In the genomic region with DNA sequence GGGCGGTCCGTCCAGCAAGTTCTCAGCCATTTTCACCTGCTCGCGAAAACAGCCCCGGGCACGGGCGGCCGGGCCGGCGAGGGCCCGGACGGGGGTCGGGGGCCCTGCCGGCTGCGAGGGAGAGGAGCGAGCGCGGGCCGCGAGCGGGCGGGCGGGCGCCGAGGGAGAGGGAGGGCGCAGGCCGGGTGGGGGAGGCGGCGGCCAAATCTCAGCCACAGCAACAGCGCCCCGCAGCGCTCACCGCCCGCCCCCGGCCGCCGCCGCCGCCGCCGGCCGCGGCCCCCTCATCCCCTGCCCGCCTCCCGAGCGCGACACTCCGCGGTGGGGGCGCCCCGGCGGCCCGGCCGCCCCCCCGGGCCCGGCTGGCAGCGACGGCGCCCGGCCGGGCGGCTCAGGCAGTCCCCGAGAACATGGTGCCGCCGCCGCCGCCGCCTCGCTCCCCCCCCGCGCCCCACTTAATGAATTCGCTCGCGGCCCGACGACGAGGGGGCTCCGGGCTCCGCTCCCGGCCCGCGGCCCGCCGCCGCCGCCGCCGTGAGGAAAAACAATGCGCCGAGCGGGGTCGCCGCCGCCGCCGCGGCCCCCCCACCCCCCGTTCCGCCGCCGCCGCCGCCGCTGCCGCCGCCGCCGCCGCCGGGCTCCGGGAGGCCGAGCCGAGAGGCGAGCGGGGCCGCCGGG, we compare ENCODE assay signal across 8 cellular contexts.
DNase-seq lines count a peak whose midpoint lies in the region; ATAC-seq and TF ChIP-seq lines count a peak whose summit lies in the region.

No MANE protein-coding gene starts in this region.

- H3K9ac ChIP-seq in OCI-LY1 (ENCODE audit: low read length): peak overlapping the region; percentile 69

- no peaks in the 10 kb centered on the region for H3K9me2 ChIP-seq in OCI-LY1 (ENCODE audit: low read depth, low read length)

- peaks cover 7% of the 10 kb centered on the region; the same call in 1 of the 2 replicates for H3K27me3 ChIP-seq in OCI-LY1 (ENCODE audit: insufficient read depth, low read length)

- H3K9me3 ChIP-seq in OCI-LY1 (ENCODE audit: low read length): no peaks in the 10 kb centered on the region

- peaks cover 28% of the 10 kb centered on the region for H3K36me3 ChIP-seq in OCI-LY1 (ENCODE audit: insufficient read depth, low read length)

- no peak overlapping the region for H3K27ac Mint-ChIP-seq in nephron progenitor cell

- H3F3A ChIP-seq in OCI-LY1 (ENCODE audit: insufficient read depth, low read length): no peaks in the 10 kb centered on the region

- peak overlapping the region; percentile 98 for H3K4me3 Mint-ChIP-seq in nephron progenitor cell

- peak overlapping the region; percentile 93 for H3K4me2 ChIP-seq in OCI-LY1 (ENCODE audit: low read length)

- H3K27ac ChIP-seq in OCI-LY1 (ENCODE audit: low read depth, low read length, poor library complexity, severe bottlenecking) (no peak overlapping the region), substantia nigra (ENCODE audit: low read depth, low read length, poor library complexity, severe bottlenecking) (peak overlapping the region; percentile 58)

- DNase-seq in NCI-H82 (lab: John Stamatoyannopoulos, UW): peak; percentile 73
- DNase-seq in NCI-H82 treated with DMSO at 0.1 percent for 48 hours (lab: John Stamatoyannopoulos, UW; ENCODE audit: unreplicated experiment): no peak
- DNase-seq in activated T-helper 1 cell treated with Interleukin-2 at 50 U/mL for 16 hours (ENCODE audit: low read depth): peak; percentile 63
- peak; percentile 60 for DNase-seq in fibroblast of pulmonary artery (ENCODE audit: low read depth)
- peak; percentile 77 for DNase-seq in nephron progenitor cell
- peak in 43 of 49 donors; percentile 11 to 85 (median 55) for DNase-seq in substantia nigra (lab: John Stamatoyannopoulos, UW)

- H3K4me3 ChIP-seq in OCI-LY1 (ENCODE audit: low read depth, low read length, poor library complexity, severe bottlenecking) (peak overlapping the region; percentile 86), fibroblast of pulmonary artery (replicated peaks; ENCODE audit: low read depth, low read length) (peak overlapping the region; percentile 88)

- H3K4me1 Mint-ChIP-seq in nephron progenitor cell: peaks cover 54% of the 10 kb centered on the region

- H3K27me3 Mint-ChIP-seq in nephron progenitor cell (ENCODE audit: low read depth, poor library complexity): peaks cover 10% of the 10 kb centered on the region

- no peak for TF ChIP-seq CTCF in OCI-LY1 (IDR thresholded peaks at IDR 0.05; ENCODE audit: low read length)
- TF ChIP-seq CTCF in fibroblast of pulmonary artery (IDR thresholded peaks at IDR 0.05; ENCODE audit: low read length, missing control alignments): no peak
- no peak for TF ChIP-seq CTCF in nephron progenitor cell (IDR thresholded peaks at IDR 0.05)

- H3K4me1 ChIP-seq in OCI-LY1 (ENCODE audit: insufficient read depth, low read length, severe bottlenecking): peaks cover 36% of the 10 kb centered on the region

- peaks cover 37% of the 10 kb centered on the region for H3K36me3 Mint-ChIP-seq in nephron progenitor cell (ENCODE audit: low read depth)

- peaks cover 33% of the 10 kb centered on the region for H3K79me2 ChIP-seq in OCI-LY1 (ENCODE audit: insufficient read depth, low read length)

- no peaks in the 10 kb centered on the region for H3K9me3 Mint-ChIP-seq in nephron progenitor cell

- no peak overlapping the region for H2AFZ ChIP-seq in OCI-LY1 (ENCODE audit: low read length)

- peak; percentile 53 for ATAC-seq in HG02970 (IDR thresholded peaks at IDR 0.05; ENCODE audit: low FRiP score, unreplicated experiment)

- no peaks in the 10 kb centered on the region for H4K20me1 ChIP-seq in OCI-LY1 (ENCODE audit: insufficient read depth, low read length)
